Comparison of ENCODE assay signal across 1 cellular context in genomic region chr13:110216403-110217041, GRCh38.
TF ChIP-seq lines count a peak whose summit lies in the region.

No MANE protein-coding gene starts in this region.

TF ChIP-seq in endothelial cell of umbilical vein, 7 proteins besides CTCF, POLR2A, EP300 and RAD21 (continued from another document):
- TF ChIP-seq, protein P1, sequence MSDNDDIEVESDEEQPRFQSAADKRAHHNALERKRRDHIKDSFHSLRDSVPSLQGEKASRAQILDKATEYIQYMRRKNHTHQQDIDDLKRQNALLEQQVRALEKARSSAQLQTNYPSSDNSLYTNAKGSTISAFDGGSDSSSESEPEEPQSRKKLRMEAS (IDR thresholded peaks at IDR 0.05; ENCODE audit: insufficient read depth, insufficient read length): no peak
TF ChIP-seq in endothelial cell of umbilical vein: peak in this region for 1.
